Comparison of ENCODE assay signal across 14 cellular contexts in the genomic region with DNA sequence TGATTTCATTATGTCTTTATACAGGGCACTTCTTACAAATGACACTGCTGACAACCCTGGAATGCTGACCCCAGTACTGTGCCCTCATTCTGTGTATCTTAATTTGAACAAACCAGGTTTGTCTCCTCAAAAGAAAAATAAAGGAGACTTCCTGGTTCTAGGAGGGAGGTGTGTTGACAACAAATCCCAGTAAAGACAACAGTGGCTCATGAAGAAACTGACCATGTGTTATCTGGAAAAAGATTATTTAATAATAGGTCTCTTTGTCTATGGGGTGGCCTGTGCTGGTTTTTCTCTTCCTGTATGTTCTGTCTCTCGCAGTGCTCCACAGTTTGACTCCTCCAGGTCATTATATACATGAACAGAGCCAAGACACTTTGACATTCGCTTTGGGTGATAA.
DNase-seq lines count a peak whose midpoint lies in the region; ATAC-seq and TF ChIP-seq lines count a peak whose summit lies in the region.
"Had no signal": no experiment of that assay in that cellular context is flagged by ENCODE, and none has a peak within 500 bp of the region (broad histone marks: within the 10 kb centered on the region; RNA-seq: fewer than 3 reads in every experiment).

No MANE protein-coding gene starts in this region.

- CTCF ChIA-PET in activated CD4-positive, alpha-beta memory T cell treated with anti-CD3 and anti-CD28 coated beads for 36 hours (lab: Charles Lee): no interaction called here

- POLR2A ChIA-PET in activated CD4-positive, alpha-beta memory T cell treated with anti-CD3 and anti-CD28 coated beads for 36 hours (lab: Charles Lee): no interaction called here

- peak; percentile 12 for DNase-seq in Caki2 (ENCODE audit: low read depth)
- no peak for DNase-seq in body of pancreas
- no peak for DNase-seq in neural crest cell (ENCODE audit: low read depth, low spot score)
- no peak for DNase-seq in T-helper 17 cell
- DNase-seq in activated CD4-positive, alpha-beta memory T cell treated with anti-CD3 and anti-CD28 coated beads for 36 hours: no peak
- DNase-seq: ACHN; BE2C; C1 segment of cervical spinal cord; Caco-2; CD4-positive, CD25-positive, alpha-beta regulatory T cell; CD8-positive, alpha-beta memory T cell; GM23248 had no signal

- no peaks in the 10 kb centered on the region for H3K27me3 ChIP-seq in body of pancreas
- H3K27me3 ChIP-seq: BE2C had no signal

- in situ Hi-C loops in Caki2 (cut with HindIII; ENCODE audit: low pct_unique_long_range_greater_than_20kb, low sequenced_read_pairs): no loop called here

- ATAC-seq in body of pancreas (peak; percentile 21), GM19455 (IDR thresholded peaks at IDR 0.05; ENCODE audit: unreplicated experiment) (no peak), T-helper 17 cell (no peak)

- H3K27me3 Mint-ChIP-seq in neural crest cell (ENCODE audit: low read depth) (no peaks in the 10 kb centered on the region), T-helper 17 cell (peaks cover 10% of the 10 kb centered on the region)
- peaks cover 3% of the 10 kb centered on the region for H3K27me3 Mint-ChIP-seq in activated CD4-positive, alpha-beta memory T cell treated with anti-CD3 and anti-CD28 coated beads for 36 hours
- H3K27me3 Mint-ChIP-seq: CD4-positive, CD25-positive, alpha-beta regulatory T cell had no signal

- intact Hi-C loops in body of pancreas (cut with DNase I): no loop called here
- intact Hi-C loops in activated CD4-positive, alpha-beta memory T cell treated with anti-CD3 and anti-CD28 coated beads for 36 hours (cut with micrococcal nuclease): no loop called here

- H3K4me3 ChIP-seq in body of pancreas: no peak overlapping the region
- H3K4me3 ChIP-seq: GM23248, HAP-1 had no signal

- H3K4me3 Mint-ChIP-seq in neural crest cell (no peak overlapping the region), T-helper 17 cell (no peak overlapping the region)
- H3K4me3 Mint-ChIP-seq in activated CD4-positive, alpha-beta memory T cell treated with anti-CD3 and anti-CD28 coated beads for 36 hours: no peak overlapping the region
- H3K4me3 Mint-ChIP-seq: CD4-positive, CD25-positive, alpha-beta regulatory T cell; CD8-positive, alpha-beta memory T cell had no signal

- H3K4me1 ChIP-seq in body of pancreas: peaks cover 24% of the 10 kb centered on the region
- H3K4me1 ChIP-seq: BE2C, HAP-1 had no signal

- no peak for TF ChIP-seq CTCF in body of pancreas (IDR thresholded peaks at IDR 0.05)
- no peak for TF ChIP-seq CTCF in neural crest cell (conservative IDR thresholded peaks at IDR 0.05)

- WGBS in body of pancreas, 2 donors: 49 to 70% methylated on average over 2 of the region's 2 CpGs

- no peaks in the 10 kb centered on the region for H3K4me1 Mint-ChIP-seq in neural crest cell
- no peaks in the 10 kb centered on the region for H3K4me1 Mint-ChIP-seq in T-helper 17 cell
- H3K4me1 Mint-ChIP-seq in activated CD4-positive, alpha-beta memory T cell treated with anti-CD3 and anti-CD28 coated beads for 36 hours (ENCODE audit: low read depth): no peaks in the 10 kb centered on the region
- H3K4me1 Mint-ChIP-seq: CD4-positive, CD25-positive, alpha-beta regulatory T cell; CD8-positive, alpha-beta memory T cell had no signal

- H3K9me3 Mint-ChIP-seq in neural crest cell: peaks cover 6% of the 10 kb centered on the region
- H3K9me3 Mint-ChIP-seq in activated CD4-positive, alpha-beta memory T cell treated with anti-CD3 and anti-CD28 coated beads for 36 hours: no peaks in the 10 kb centered on the region
- H3K9me3 Mint-ChIP-seq: CD8-positive, alpha-beta memory T cell had no signal

- H3K27ac ChIP-seq in body of pancreas: peak overlapping the region in 1 of 4 donors; percentile 20
- H3K27ac ChIP-seq: GM23248 had no signal

- H3K36me3 Mint-ChIP-seq in neural crest cell (ENCODE audit: low read depth): no peaks in the 10 kb centered on the region
- peaks cover 2% of the 10 kb centered on the region for H3K36me3 Mint-ChIP-seq in T-helper 17 cell (ENCODE audit: low read depth)
- no peaks in the 10 kb centered on the region for H3K36me3 Mint-ChIP-seq in activated CD4-positive, alpha-beta memory T cell treated with anti-CD3 and anti-CD28 coated beads for 36 hours
- H3K36me3 Mint-ChIP-seq: CD4-positive, CD25-positive, alpha-beta regulatory T cell; CD8-positive, alpha-beta memory T cell had no signal

- H3K9me3 ChIP-seq in body of pancreas: no peaks in the 10 kb centered on the region
- no peaks in the 10 kb centered on the region for H3K9me3 ChIP-seq in T-helper 17 cell (ENCODE audit: control insufficient read depth, low read length, poor library complexity, severe bottlenecking)
- H3K9me3 ChIP-seq: BE2C, Caco-2, HAP-1 had no signal

- peak overlapping the region; percentile 20 for H3K27ac Mint-ChIP-seq in neural crest cell (ENCODE audit: unreplicated experiment)
- H3K27ac Mint-ChIP-seq in T-helper 17 cell: no peak overlapping the region
- no peak overlapping the region for H3K27ac Mint-ChIP-seq in activated CD4-positive, alpha-beta memory T cell treated with anti-CD3 and anti-CD28 coated beads for 36 hours
- H3K27ac Mint-ChIP-seq: CD4-positive, CD25-positive, alpha-beta regulatory T cell; CD8-positive, alpha-beta memory T cell had no signal

- no peak for TF ChIP-seq POLR2A in body of pancreas (IDR thresholded peaks at IDR 0.05)

- no peaks in the 10 kb centered on the region for H3K36me3 ChIP-seq in body of pancreas (replicated peaks in 1 of 2; ENCODE audit: insufficient read depth in 1 of 2, low read depth in 2 of 2)
- H3K36me3 ChIP-seq: BE2C, HAP-1 had no signal
